24 cellular contexts compared by ENCODE assay signal in genomic region chr2:16002144-16002543, GRCh38.
"Had no signal": no experiment of that assay in that cellular context is flagged by ENCODE, and none has a peak within 500 bp of the region (broad histone marks: within the 10 kb centered on the region; RNA-seq: fewer than 3 reads in every experiment).

No MANE protein-coding gene starts in this region.

- H3K4me3 ChIP-seq: stomach, suprapubic skin, testis, thoracic aorta, thyroid gland, tibial artery, tibial nerve, transverse colon, upper lobe of left lung, upper lobe of right lung, uterus, vagina had no signal

- H3K9me3 ChIP-seq: stomach, suprapubic skin, testis, thoracic aorta, thyroid gland, tibial artery, transverse colon, upper lobe of left lung, upper lobe of right lung, uterus, vagina had no signal

- H3K27me3 ChIP-seq: stomach, suprapubic skin, testis, thyroid gland, tibial nerve, transverse colon, upper lobe of left lung, upper lobe of right lung, uterus, vagina had no signal

- H3K4me1 ChIP-seq: suprapubic skin, testis, tibial artery, tibial nerve, upper lobe of right lung, uterus, vagina had no signal

- H3K36me3 ChIP-seq: stomach, suprapubic skin, thoracic aorta, thyroid gland, tibial artery, tibial nerve, transverse colon, upper lobe of left lung, upper lobe of right lung, uterus, vagina had no signal

- DNase-seq: stimulated activated CD4-positive, alpha-beta T cell treated with anti-CD3 and anti-CD28 coated beads, Interleukin-2, amount 100 ng/mL, for 48 hours; stimulated activated CD4-positive, alpha-beta T cell treated with anti-CD3 and anti-CD28 coated beads, Interleukin-4, amount 100 ng/mL, for 1 hour; stimulated activated CD4-positive, alpha-beta T cell treated with anti-CD3 and anti-CD28 coated beads, Interleukin-4, amount 100 ng/mL, for 24 hours; stimulated activated CD4-positive, alpha-beta T cell treated with anti-CD3 and anti-CD28 coated beads, Interleukin-4, amount 100 ng/mL, for 4 hours; stimulated activated CD8-positive, alpha-beta memory T cell treated with anti-CD3 and anti-CD28 coated beads, Interleukin-4, amount 100 ng/mL, for 48 hours; stimulated activated naive B cell treated with anti-CD40 and anti-IgM and Interleukin-4, amounts not matched to agents 10 μg/mL and 1 μg/mL and 100 μg/mL, for 72 hours; stimulated activated naive CD4-positive, alpha-beta T cell; stimulated activated naive CD4-positive, alpha-beta T cell treated with Interleukin-2 at 50 U/mL for 16 hours; stimulated activated naive CD8-positive, alpha-beta T cell treated with anti-CD3 and anti-CD28 coated beads, Interleukin-15, amount 100 ng/mL, for 72 hours; stimulated activated naive CD8-positive, alpha-beta T cell treated with anti-CD3 and anti-CD28 coated beads, Interleukin-15, Interleukin-2, amounts not matched to agents 100 U/mL and 50 U/mL, for 24 hours; stomach; substantia nigra; testis; thyroid gland; tibial artery; transverse colon; trophoblast cell; upper lobe of left lung; upper lobe of right lung; uterus had no signal

- H3K27ac ChIP-seq: stomach, suprapubic skin, testis, thoracic aorta, thyroid gland, tibial artery, tibial nerve, transverse colon, upper lobe of left lung, upper lobe of right lung, uterus, vagina had no signal
